22 cellular contexts compared by ENCODE assay signal in the genomic region with DNA sequence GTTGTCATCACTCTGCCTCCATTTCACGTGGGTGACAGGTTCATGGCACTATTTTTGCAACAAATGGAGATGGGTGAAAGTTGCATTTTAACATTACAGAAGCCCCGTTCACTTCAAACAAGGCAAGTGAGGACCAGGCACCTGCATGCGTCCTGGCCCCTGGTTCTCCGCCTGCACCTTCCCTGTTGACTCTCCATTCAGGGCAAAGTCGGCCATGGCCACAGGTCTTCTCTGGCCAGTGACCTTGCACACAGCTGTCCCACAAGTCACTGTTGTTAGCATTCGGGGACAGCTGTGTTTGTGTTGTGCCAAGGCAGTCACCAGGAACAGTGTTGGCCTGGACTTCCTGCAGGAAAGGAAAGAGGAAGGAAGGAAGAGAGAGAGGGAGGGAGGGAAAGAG.
DNase-seq lines count a peak whose midpoint lies in the region; ATAC-seq and TF ChIP-seq lines count a peak whose summit lies in the region.
"Had no signal": no experiment of that assay in that cellular context is flagged by ENCODE, and none has a peak within 500 bp of the region (broad histone marks: within the 10 kb centered on the region; RNA-seq: fewer than 3 reads in every experiment).

No MANE protein-coding gene starts in this region.

- H3K9ac ChIP-seq in BLaER1 = no peak overlapping the region
- H3K9ac ChIP-seq in neuronal stem cell (ENCODE audit: low read depth, low read length, poor library complexity) = no peak overlapping the region
- H3K9ac ChIP-seq: KMS-11 had no signal

- no peaks in the 10 kb centered on the region for H3K4me1 Mint-ChIP-seq in type B pancreatic cell (ENCODE audit: unreplicated experiment)

- no peak overlapping the region for H2AK5ac ChIP-seq in neuronal stem cell (ENCODE audit: low read depth, low read length)

- no peak overlapping the region for H3K27ac ChIP-seq in BLaER1
- no peak overlapping the region for H3K27ac ChIP-seq in Peyer's patch
- no peak overlapping the region for H3K27ac ChIP-seq in neuronal stem cell (replicated peaks; ENCODE audit: low read length)
- H3K27ac ChIP-seq: A549, KMS-11, RWPE1 had no signal

- peaks cover 6% of the 10 kb centered on the region for H3K9me3 Mint-ChIP-seq in type B pancreatic cell

- H3K27me3 ChIP-seq in BLaER1 (no peaks in the 10 kb centered on the region), Peyer's patch (no peaks in the 10 kb centered on the region), neuronal stem cell (ENCODE audit: control insufficient read depth in 3 of 3, insufficient read depth in 3 of 3, low read depth in 1 of 3, low read length in 3 of 3) (no peaks in the 10 kb centered on the region)

- H2BK12ac ChIP-seq in neuronal stem cell (ENCODE audit: low read length) = no peak overlapping the region

- no peak overlapping the region for H2BK120ac ChIP-seq in neuronal stem cell (ENCODE audit: low read depth, low read length)

- H3K27me3 Mint-ChIP-seq in type B pancreatic cell = peaks cover 17% of the 10 kb centered on the region
- H3K27me3 Mint-ChIP-seq: IgD-negative memory B cell had no signal

- H3K27ac Mint-ChIP-seq in type B pancreatic cell = no peak overlapping the region
- H3K27ac Mint-ChIP-seq: IgD-negative memory B cell had no signal

- H3K23ac ChIP-seq in neuronal stem cell (ENCODE audit: low read depth, low read length, poor library complexity) = no peak overlapping the region

- peaks cover 13% of the 10 kb centered on the region for H3K4me1 ChIP-seq in BLaER1
- H3K4me1 ChIP-seq in Peyer's patch = no peaks in the 10 kb centered on the region
- H3K4me1 ChIP-seq in neuronal stem cell (ENCODE audit: control insufficient read depth in 2 of 2, insufficient read depth in 1 of 2, low read depth in 1 of 2, low read length in 2 of 2) = no peaks in the 10 kb centered on the region
- H3K4me1 ChIP-seq: A549, HAP-1 had no signal

- no peak for TF ChIP-seq POLR2A in Peyer's patch (IDR thresholded peaks at IDR 0.05)

- H4K20me1 ChIP-seq in BLaER1 = no peaks in the 10 kb centered on the region

- H2BK5ac ChIP-seq in neuronal stem cell (ENCODE audit: low read length) = no peak overlapping the region

- H2AFZ ChIP-seq in neuronal stem cell (ENCODE audit: low read length) = no peak overlapping the region

- no peak overlapping the region for H3K4ac ChIP-seq in neuronal stem cell (ENCODE audit: low read length)

- WGBS in neuronal stem cell (ENCODE audit: extremely low coverage in 2 of 2, insufficient read length in 2 of 2, insufficient replicate concordance in 1 of 2), 2 donors = no CpG with 5 or more reads among the region's 6 CpGs

- no peak overlapping the region for H3K4me3 Mint-ChIP-seq in type B pancreatic cell
- H3K4me3 Mint-ChIP-seq: IgD-negative memory B cell had no signal

- no peak overlapping the region for H2BK15ac ChIP-seq in neuronal stem cell (ENCODE audit: low read length)

- H3K9me3 ChIP-seq in BLaER1 = peaks cover 9% of the 10 kb centered on the region
- H3K9me3 ChIP-seq in Peyer's patch = peaks cover 0 to 10% (median 0%) of the 10 kb centered on the region in 4 donors
- peaks cover 0 to 2% of the 10 kb centered on the region in 2 donors for H3K9me3 ChIP-seq in neuronal stem cell (replicated peaks in 1 of 2; ENCODE audit: control insufficient read depth in 2 of 2, insufficient read depth in 1 of 2, low read depth in 1 of 2, low read length in 2 of 2)
- H3K9me3 ChIP-seq: A549, HAP-1 had no signal

- H3K14ac ChIP-seq in neuronal stem cell (ENCODE audit: low read length) = peak overlapping the region; percentile 39

- TF ChIP-seq CTCF in Peyer's patch (IDR thresholded peaks at IDR 0.05) (no peak), type B pancreatic cell (conservative IDR thresholded peaks at IDR 0.05) (no peak)

- H3K36me3 ChIP-seq in BLaER1 = no peaks in the 10 kb centered on the region
- no peaks in the 10 kb centered on the region for H3K36me3 ChIP-seq in Peyer's patch
- no peaks in the 10 kb centered on the region for H3K36me3 ChIP-seq in neuronal stem cell (replicated peaks in 1 of 2; ENCODE audit: control insufficient read depth in 2 of 2, insufficient read depth in 2 of 2, low read length in 2 of 2)
- H3K36me3 ChIP-seq: HAP-1 had no signal

- H3K4me3 ChIP-seq in BLaER1 (no peak overlapping the region), Peyer's patch (no peak overlapping the region), neuronal stem cell (ENCODE audit: low read length in 2 of 2) (no peak overlapping the region)
- H3K4me3 ChIP-seq: A549, HAP-1 had no signal

- no peak overlapping the region for H4K91ac ChIP-seq in neuronal stem cell (ENCODE audit: low read depth, low read length, poor library complexity)

- ATAC-seq in left lobe of liver (no peak), GM19328 (IDR thresholded peaks at IDR 0.05; ENCODE audit: unreplicated experiment) (no peak), GM21381 (IDR thresholded peaks at IDR 0.05; ENCODE audit: unreplicated experiment) (no peak)
- ATAC-seq: A549 had no signal

- peak in 2 of 3 donors; percentile 6 to 19 for DNase-seq in Peyer's patch
- no peak for DNase-seq in neuronal stem cell (ENCODE audit: low spot score)
- DNase-seq in type B pancreatic cell (ENCODE audit: extremely low spot score, unreplicated experiment) = peak; percentile 40
- DNase-seq in left lobe of liver (ENCODE audit: low spot score) = no peak
- DNase-seq: DMS153, DND-41, GOT3, NCI-H1048, NCI-H1417, NCI-H1694 treated with DMSO at 0.1 percent for 48 hours, NCI-H2081, NCI-H2227 treated with DMSO at 0.1 percent for 48 hours, NCI-H526 treated with DMSO at 0.1 percent for 48 hours, SHP77 treated with DMSO at 0.1 percent for 48 hours had no signal

- no peak overlapping the region for H4K8ac ChIP-seq in neuronal stem cell (ENCODE audit: low read depth, low read length)

- H3K79me1 ChIP-seq in neuronal stem cell (ENCODE audit: low read depth, low read length) = no peaks in the 10 kb centered on the region

- no peak overlapping the region for H3K18ac ChIP-seq in neuronal stem cell (ENCODE audit: low read length)

- H3K4me2 ChIP-seq in BLaER1 (0 out of 2 replicates have a peak overlapping the region, but pooled peaks have one; percentile 18), neuronal stem cell (ENCODE audit: insufficient read depth, low read length, poor library complexity, severe bottlenecking) (no peak overlapping the region)
- H3K4me2 ChIP-seq: A549, KMS-11 had no signal

- no peaks in the 10 kb centered on the region for H3K36me3 Mint-ChIP-seq in type B pancreatic cell
- H3K36me3 Mint-ChIP-seq: IgD-negative memory B cell had no signal

Comparison
In these comparisons a context has a peak if more than half of its experiments do, and no peak if none do; other contexts are left out.
1. DNase-seq: peak in Peyer's patch (2 of 3) and type B pancreatic cell (single experiment); none in neuronal stem cell (single experiment) and left lobe of liver (single experiment).